Comparison of ENCODE assay signal across 7 cellular contexts in the genomic region with DNA sequence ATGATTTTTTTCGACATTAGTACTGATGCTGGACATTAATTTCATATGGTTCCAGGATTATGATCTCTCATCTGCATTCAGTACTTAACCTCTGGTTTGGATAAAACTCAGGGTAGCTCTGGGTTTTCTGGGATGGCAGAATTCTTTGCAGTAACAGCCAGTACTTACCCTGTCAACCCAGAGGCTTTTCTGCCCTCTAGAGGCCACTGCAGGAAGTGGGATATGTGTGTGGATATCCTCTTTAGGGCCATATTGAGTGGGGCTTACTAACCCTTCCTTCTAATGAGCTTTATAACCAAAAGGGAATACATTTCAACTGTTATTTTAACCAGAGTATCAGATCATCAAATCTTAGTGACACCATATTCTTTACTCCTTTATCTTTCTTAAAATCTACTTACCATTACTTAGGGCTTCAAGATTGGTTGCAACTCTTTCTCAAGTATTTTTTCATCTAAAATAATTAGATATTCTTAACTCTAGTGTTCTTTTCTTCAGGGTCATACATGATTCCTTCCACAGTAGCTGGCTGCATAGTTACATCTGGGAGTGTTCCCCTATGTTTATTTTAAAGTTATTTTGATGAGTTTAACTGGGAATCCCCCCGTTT.
A peak's percentile ranks its signal among the peaks of the same experiment; 100 is the strongest.
DNase-seq lines count a peak whose midpoint lies in the region; ATAC-seq and TF ChIP-seq lines count a peak whose summit lies in the region.

No MANE protein-coding gene starts in this region.

- peak; percentile 18 for TF ChIP-seq CTCF in GM12865 (IDR thresholded peaks at IDR 0.05; ENCODE audit: insufficient read depth, low read depth, low read length, missing control alignments)
- TF ChIP-seq CTCF in OCI-LY3 (IDR thresholded peaks at IDR 0.05; ENCODE audit: low read depth, low read length): peak; percentile 86
- TF ChIP-seq CTCF in foreskin fibroblast (IDR thresholded peaks at IDR 0.05; ENCODE audit: low read depth, low read length): peak; percentile 34

- H3K36me3 ChIP-seq in OCI-LY3 (replicated peaks; ENCODE audit: low read depth, low read length): no peaks in the 10 kb centered on the region

- H3K27ac ChIP-seq in OCI-LY3 (ENCODE audit: low read length): no peak overlapping the region

- H3K9me3 ChIP-seq in OCI-LY3 (ENCODE audit: insufficient read depth, low read length): no peaks in the 10 kb centered on the region

- no peaks in the 10 kb centered on the region for H3K4me1 ChIP-seq in OCI-LY3 (ENCODE audit: low read length)

- H4K20me1 ChIP-seq in OCI-LY3 (ENCODE audit: insufficient read depth, low read length): no peaks in the 10 kb centered on the region

- peaks cover 6% of the 10 kb centered on the region; the same call in 1 of the 2 replicates for H3K27me3 ChIP-seq in OCI-LY3 (ENCODE audit: low read depth, low read length)

- DNase-seq in GM12865 (ENCODE audit: low read depth) (peak; percentile 0), HuH-7 (ENCODE audit: low spot score) (peak; percentile 47), foreskin fibroblast (no peak), NOMO-1 treated with dmso at 0.1 percent for 144 hours (lab: John Stamatoyannopoulos, UW; ENCODE audit: unreplicated experiment) (no peak)

- H2AFZ ChIP-seq in OCI-LY3 (ENCODE audit: low read depth, low read length): no peak overlapping the region

- no peak overlapping the region for H3K4me2 ChIP-seq in OCI-LY3 (ENCODE audit: low read length)

- H3K9ac ChIP-seq in OCI-LY3 (ENCODE audit: low read length): no peak overlapping the region

- ATAC-seq in GM21381 (IDR thresholded peaks at IDR 0.05; ENCODE audit: unreplicated experiment): no peak
- ATAC-seq in GM21737 (IDR thresholded peaks at IDR 0.05; ENCODE audit: unreplicated experiment): no peak

- H3K79me2 ChIP-seq in OCI-LY3 (ENCODE audit: low read length): no peaks in the 10 kb centered on the region

- H3K4me3 ChIP-seq in GM12865 (ENCODE audit: low read depth, low read length) (no peak overlapping the region), OCI-LY3 (ENCODE audit: low read length) (no peak overlapping the region), foreskin fibroblast (ENCODE audit: low read depth in 1 of 2, low read length in 2 of 2) (no peak overlapping the region)

Comparison
In these comparisons a context has a peak if more than half of its experiments do, and no peak if none do; other contexts are left out.
1. DNase-seq: peak in GM12865 (single experiment) and HuH-7 (single experiment); none in foreskin fibroblast (0 of 2) and NOMO-1 treated with dmso at 0.1 percent for 144 hours (single experiment).
2. CTCF ChIP-seq: peak in every context shown above with its lines; median percentile 86 in OCI-LY3; 34 in foreskin fibroblast; 18 in GM12865.